ENCODE assay signal across 1 cellular context in the genomic region with DNA sequence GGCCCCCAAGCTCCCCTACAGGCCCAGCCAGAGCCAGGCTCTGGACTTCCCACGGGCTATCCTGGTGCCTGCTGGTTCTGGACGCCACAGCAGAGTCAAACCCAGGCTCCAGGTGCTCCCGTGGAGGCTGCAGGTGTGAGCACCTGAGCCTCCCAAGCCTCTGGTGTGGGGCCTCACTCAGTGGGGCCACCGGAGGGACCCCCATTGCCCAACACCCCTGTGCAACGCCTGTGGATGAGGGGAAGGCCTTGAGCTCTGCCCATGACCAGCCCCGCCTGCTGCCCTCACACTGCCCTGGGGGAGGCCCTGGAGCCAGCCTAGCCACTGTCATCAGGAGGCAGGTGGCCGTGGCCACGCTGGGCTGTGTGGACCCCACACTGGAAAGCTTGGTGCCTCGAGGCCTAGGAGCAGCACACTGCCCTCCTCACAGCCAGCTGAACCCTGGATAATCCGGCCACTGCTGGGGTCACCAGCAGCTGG.
TF ChIP-seq lines count a peak whose summit lies in the region.

No MANE protein-coding gene starts in this region.

TF ChIP-seq in IMR-90, 13 proteins besides CTCF, POLR2A, EP300 and RAD21 (continued from another document):
- TF ChIP-seq MXI1 (IDR thresholded peaks at IDR 0.05; ENCODE audit: borderline replicate concordance, low read depth, low read length) = no peak
- TF ChIP-seq USF2 (IDR thresholded peaks at IDR 0.05; ENCODE audit: low read depth, low read length) = no peak
- TF ChIP-seq, protein P1, sequence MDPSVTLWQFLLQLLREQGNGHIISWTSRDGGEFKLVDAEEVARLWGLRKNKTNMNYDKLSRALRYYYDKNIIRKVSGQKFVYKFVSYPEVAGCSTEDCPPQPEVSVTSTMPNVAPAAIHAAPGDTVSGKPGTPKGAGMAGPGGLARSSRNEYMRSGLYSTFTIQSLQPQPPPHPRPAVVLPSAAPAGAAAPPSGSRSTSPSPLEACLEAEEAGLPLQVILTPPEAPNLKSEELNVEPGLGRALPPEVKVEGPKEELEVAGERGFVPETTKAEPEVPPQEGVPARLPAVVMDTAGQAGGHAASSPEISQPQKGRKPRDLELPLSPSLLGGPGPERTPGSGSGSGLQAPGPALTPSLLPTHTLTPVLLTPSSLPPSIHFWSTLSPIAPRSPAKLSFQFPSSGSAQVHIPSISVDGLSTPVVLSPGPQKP (IDR thresholded peaks at IDR 0.05; ENCODE audit: borderline replicate concordance, low read depth, low read length) = no peak
- no peak for TF ChIP-seq MAFK (IDR thresholded peaks at IDR 0.05; ENCODE audit: low read depth, low read length)
- no peak for TF ChIP-seq RFX5 (IDR thresholded peaks at IDR 0.05; ENCODE audit: low read depth, low read length)
- no peak for TF ChIP-seq CHD1 (IDR thresholded peaks at IDR 0.05; ENCODE audit: low read depth, low read length)
- no peak for TF ChIP-seq CEBPB (IDR thresholded peaks at IDR 0.05; ENCODE audit: low read depth, low read length)
- no peak for TF ChIP-seq RCOR1 (IDR thresholded peaks at IDR 0.05; ENCODE audit: insufficient replicate concordance, low read length)
- no peak for TF ChIP-seq BHLHE40 (IDR thresholded peaks at IDR 0.05; ENCODE audit: low read depth, low read length)
TF ChIP-seq in IMR-90: peak in this region for 0.
